1 cellular context compared by ENCODE assay signal in genomic region chr13:80235559-80236296, GRCh38.
TF ChIP-seq lines count a peak whose summit lies in the region.

No MANE protein-coding gene starts in this region.

TF ChIP-seq in SK-N-SH, 30 proteins besides CTCF, POLR2A, EP300 and RAD21 (continued from another document):
- TF ChIP-seq REST (IDR thresholded peaks at IDR 0.05; ENCODE audit: low read depth, low read length) (no peak), GATA2 (CRISPR knock-in tag; IDR thresholded peaks at IDR 0.05) (no peak), CHD2 (IDR thresholded peaks at IDR 0.05; ENCODE audit: low read length, partially characterized antibody) (no peak), TEAD4 (IDR thresholded peaks at IDR 0.05; ENCODE audit: borderline replicate concordance, insufficient read depth) (no peak), PBX3 (IDR thresholded peaks at IDR 0.05) (no peak), YY1 (IDR thresholded peaks at IDR 0.05; ENCODE audit: low read depth) (no peak), SMC3 (IDR thresholded peaks at IDR 0.05; ENCODE audit: low read depth, low read length) (no peak)
